Comparison of ENCODE assay signal across 17 cellular contexts in genomic region chr20:38430679-38431325, GRCh38. TPM values are rescaled to one million over a fixed set of nuclear protein-coding genes. Genes with fewer than 3 reads are reported as not detected.
DNase-seq lines count a peak whose midpoint lies in the region; ATAC-seq and TF ChIP-seq lines count a peak whose summit lies in the region.
"Had no signal": no experiment of that assay in that cellular context is flagged by ENCODE, and none has a peak within 500 bp of the region (broad histone marks: within the 10 kb centered on the region; RNA-seq: fewer than 3 reads in every experiment).

No MANE protein-coding gene starts in this region.

- peaks cover 85% of the 10 kb centered on the region for H3K79me2 ChIP-seq in osteoblast (ENCODE audit: insufficient read depth, low read length)

- TF ChIP-seq CTCF in NB4 (IDR thresholded peaks at IDR 0.05; ENCODE audit: low read depth, low read length) (no peak), osteoblast (IDR thresholded peaks at IDR 0.05; ENCODE audit: extremely low read depth, low read depth, low read length) (no peak)

- H3K4me3 ChIP-seq in NB4 (ENCODE audit: low read depth, low read length) (peak overlapping the region; percentile 85), osteoblast (ENCODE audit: insufficient read depth, low read length) (no peak overlapping the region)
- H3K4me3 ChIP-seq: ascending aorta, esophagus squamous epithelium, mucosa of descending colon, spleen had no signal

- peaks cover 72% of the 10 kb centered on the region for H3K36me3 Mint-ChIP-seq in activated T-cell treated with anti-CD3 and anti-CD28 coated beads, Interleukin-2, amount 50 U/mL, for 4 hours (ENCODE audit: insufficient read depth)
- H3K36me3 Mint-ChIP-seq in activated naive CD8-positive, alpha-beta T cell treated with anti-CD3 and anti-CD28 coated beads, Interleukin-2, amount 50 U/mL, for 24 hours (ENCODE audit: low read depth), result peaks cover 88% of the 10 kb centered on the region

- TF ChIP-seq POLR2A in NB4 (IDR thresholded peaks at IDR 0.05; ENCODE audit: extremely low read depth, insufficient read length), result no peak

- no peaks in the 10 kb centered on the region for H3K27me3 ChIP-seq in osteoblast (ENCODE audit: insufficient read depth, low read length)
- H3K27me3 ChIP-seq: ascending aorta, esophagus squamous epithelium, spleen had no signal

- H3K4me2 ChIP-seq in osteoblast (ENCODE audit: insufficient read depth, low read length), result no peak overlapping the region

- H4K20me1 ChIP-seq in osteoblast (ENCODE audit: insufficient read depth, low read length), result peaks cover 80% of the 10 kb centered on the region

- H3K4me1 Mint-ChIP-seq in activated T-cell treated with anti-CD3 and anti-CD28 coated beads, Interleukin-2, amount 50 U/mL, for 4 hours (ENCODE audit: low read depth), result peaks cover 56% of the 10 kb centered on the region
- H3K4me1 Mint-ChIP-seq in activated naive CD8-positive, alpha-beta T cell treated with anti-CD3 and anti-CD28 coated beads, Interleukin-2, amount 50 U/mL, for 24 hours, result peaks cover 79% of the 10 kb centered on the region

- H3K9me3 Mint-ChIP-seq in activated T-cell treated with anti-CD3 and anti-CD28 coated beads, Interleukin-2, amount 50 U/mL, for 4 hours, result no peaks in the 10 kb centered on the region
- H3K9me3 Mint-ChIP-seq in activated naive CD8-positive, alpha-beta T cell treated with anti-CD3 and anti-CD28 coated beads, Interleukin-2, amount 50 U/mL, for 24 hours, result no peaks in the 10 kb centered on the region

- peak overlapping the region; percentile 98 for H3K27ac Mint-ChIP-seq in activated naive CD8-positive, alpha-beta T cell treated with anti-CD3 and anti-CD28 coated beads, Interleukin-2, amount 50 U/mL, for 24 hours

- H3K9me3 ChIP-seq in osteoblast (ENCODE audit: low read depth, low read length), result no peaks in the 10 kb centered on the region
- H3K9me3 ChIP-seq: ascending aorta, esophagus squamous epithelium, mucosa of descending colon, spleen had no signal

- H3K4me1 ChIP-seq in osteoblast (ENCODE audit: insufficient read depth, low read length), result peaks cover 42% of the 10 kb centered on the region
- H3K4me1 ChIP-seq: ascending aorta had no signal

- DNase-seq in activated T-cell treated with anti-CD3 and anti-CD28 coated beads, Interleukin-2, amount 50 U/mL, for 4 hours, result no peak
- DNase-seq in activated T-cell treated with anti-CD3 and anti-CD28 coated beads, Interleukin-2, amount 50 U/mL, for 1 hour, result no peak
- DNase-seq in NB4 (ENCODE audit: low read depth) (no peak), osteoblast (ENCODE audit: insufficient read length, low spot score, missing footprints) (peak; percentile 76), NCI-H226 (no peak)
- DNase-seq in activated naive CD8-positive, alpha-beta T cell treated with anti-CD3 and anti-CD28 coated beads, Interleukin-2, amount 50 U/mL, for 24 hours, result no peak
- DNase-seq: dermis blood vessel endothelial cell, esophagus squamous epithelium, kidney glomerular epithelial cell, mucosa of descending colon, NCI-H1694, NCI-H446 treated with DMSO at 0.1 percent for 48 hours, RPMI8226, spleen had no signal

- no peak overlapping the region for H2AFZ ChIP-seq in osteoblast (ENCODE audit: low read length)

- no peak for ATAC-seq in activated T-cell treated with anti-CD3 and anti-CD28 coated beads, Interleukin-2, amount 50 U/mL, for 4 hours
- ATAC-seq in activated naive CD8-positive, alpha-beta T cell treated with anti-CD3 and anti-CD28 coated beads, Interleukin-2, amount 50 U/mL, for 24 hours, result no peak
- ATAC-seq in HG03460 (IDR thresholded peaks at IDR 0.05; ENCODE audit: unreplicated experiment), result no peak
- ATAC-seq in GM18870 (IDR thresholded peaks at IDR 0.05; ENCODE audit: unreplicated experiment), result no peak
- ATAC-seq: mucosa of descending colon had no signal

- H3K27ac ChIP-seq in osteoblast (ENCODE audit: low read depth, low read length), result peak overlapping the region; percentile 40
- H3K27ac ChIP-seq: ascending aorta, esophagus squamous epithelium, spleen had no signal

- H3K36me3 ChIP-seq in osteoblast (ENCODE audit: insufficient read depth, low read length), result peaks cover 77% of the 10 kb centered on the region

- H3K4me3 Mint-ChIP-seq in activated T-cell treated with anti-CD3 and anti-CD28 coated beads, Interleukin-2, amount 50 U/mL, for 4 hours, result peak overlapping the region; percentile 96
- H3K4me3 Mint-ChIP-seq in activated naive CD8-positive, alpha-beta T cell treated with anti-CD3 and anti-CD28 coated beads, Interleukin-2, amount 50 U/mL, for 24 hours, result peak overlapping the region; percentile 94

- H3K27me3 Mint-ChIP-seq in activated T-cell treated with anti-CD3 and anti-CD28 coated beads, Interleukin-2, amount 50 U/mL, for 4 hours (ENCODE audit: low read depth), result no peaks in the 10 kb centered on the region
- H3K27me3 Mint-ChIP-seq in activated naive CD8-positive, alpha-beta T cell treated with anti-CD3 and anti-CD28 coated beads, Interleukin-2, amount 50 U/mL, for 24 hours, result no peaks in the 10 kb centered on the region

RNA-seq across cellular contexts. Expression of gene SNHG17, which starts 4.3 kb away (rescaled TPM):
- total RNA-seq in activated T-cell treated with anti-CD3 and anti-CD28 coated beads, Interleukin-2, amount 50 U/mL, for 4 hours, result 100 to 1,000 TPM; 138 to 310 (median 239) TPM
- total RNA-seq in osteoblast, result 5.6 and 6.9 TPM in 2 replicates

RNA-seq across cellular contexts. Expression of gene RALGAPB, which starts 41.8 kb away (rescaled TPM):
- 10 to 100 TPM; 23.7 to 25.5 (median 24.8) TPM for total RNA-seq in activated T-cell treated with anti-CD3 and anti-CD28 coated beads, Interleukin-2, amount 50 U/mL, for 4 hours
- total RNA-seq in osteoblast, result 42.7 and 43.6 TPM in 2 replicates

Comparison
In these comparisons a context has a peak if more than half of its experiments do, and no peak if none do; other contexts are left out.
1. RNA of gene SNHG17, which starts 4.3 kb away (total RNA-seq): 138 to 310 TPM in activated T-cell treated with anti-CD3 and anti-CD28 coated beads, Interleukin-2, amount 50 U/mL, for 4 hours; 5.6 to 6.9 TPM in osteoblast; every median in the first group is over 10 times any median in the second.